16 cellular contexts compared by ENCODE assay signal in genomic region chr5:178341091-178341960, GRCh38.
A peak's percentile ranks its signal among the peaks of the same experiment; 100 is the strongest.
DNase-seq lines count a peak whose midpoint lies in the region; ATAC-seq and TF ChIP-seq lines count a peak whose summit lies in the region.
"Had no signal": no experiment of that assay in that cellular context is flagged by ENCODE, and none has a peak within 500 bp of the region (broad histone marks: within the 10 kb centered on the region; RNA-seq: fewer than 3 reads in every experiment).

No MANE protein-coding gene starts in this region.

- H3K4me1 ChIP-seq in spleen = peaks cover 0 to 12% (median 8%) of the 10 kb centered on the region in 6 donors

- no peaks in the 10 kb centered on the region for H3K4me1 Mint-ChIP-seq in activated naive CD8-positive, alpha-beta T cell treated with anti-CD3 and anti-CD28 coated beads for 36 hours
- H3K4me1 Mint-ChIP-seq in activated naive CD8-positive, alpha-beta T cell treated with anti-CD3 and anti-CD28 coated beads, Interleukin-2, amount 50 U/mL, for 24 hours = no peaks in the 10 kb centered on the region
- peaks cover 56% of the 10 kb centered on the region for H3K4me1 Mint-ChIP-seq in nephron
- no peaks in the 10 kb centered on the region for H3K4me1 Mint-ChIP-seq in activated CD4-positive, alpha-beta T cell treated with anti-CD3 and anti-CD28 coated beads, Interleukin-2, amount 10 ng/mL, durations not matched to agents 24 days and 14 days
- H3K4me1 Mint-ChIP-seq: B cell had no signal

- H3K27ac Mint-ChIP-seq in activated naive CD8-positive, alpha-beta T cell treated with anti-CD3 and anti-CD28 coated beads for 36 hours = peak overlapping the region; percentile 0
- no peak overlapping the region for H3K27ac Mint-ChIP-seq in activated naive CD8-positive, alpha-beta T cell treated with anti-CD3 and anti-CD28 coated beads, Interleukin-2, amount 50 U/mL, for 24 hours
- peak overlapping the region; percentile 13 to 90 (median 73) for H3K27ac Mint-ChIP-seq in nephron
- H3K27ac Mint-ChIP-seq in activated CD4-positive, alpha-beta T cell treated with anti-CD3 and anti-CD28 coated beads, Interleukin-2, amount 10 ng/mL, durations not matched to agents 24 days and 14 days = no peak overlapping the region
- H3K27ac Mint-ChIP-seq: B cell, HFFc6, IgD-negative memory B cell had no signal

- no peak overlapping the region for H3K4me3 Mint-ChIP-seq in activated naive CD8-positive, alpha-beta T cell treated with anti-CD3 and anti-CD28 coated beads for 36 hours
- no peak overlapping the region for H3K4me3 Mint-ChIP-seq in activated naive CD8-positive, alpha-beta T cell treated with anti-CD3 and anti-CD28 coated beads, Interleukin-2, amount 50 U/mL, for 24 hours
- H3K4me3 Mint-ChIP-seq in nephron = no peak overlapping the region
- no peak overlapping the region for H3K4me3 Mint-ChIP-seq in activated CD4-positive, alpha-beta T cell treated with anti-CD3 and anti-CD28 coated beads, Interleukin-2, amount 10 ng/mL, durations not matched to agents 24 days and 14 days
- H3K4me3 Mint-ChIP-seq: B cell, HFFc6, IgD-negative memory B cell had no signal

- H3K27me3 ChIP-seq in HL-60 (ENCODE audit: insufficient read depth, poor library complexity, severe bottlenecking) = no peaks in the 10 kb centered on the region
- no peaks in the 10 kb centered on the region for H3K27me3 ChIP-seq in spleen (replicated peaks in 1 of 7)

- intact Hi-C loops in spleen (cut with DNase I; ENCODE audit: low total_unique reads) = no loop called here
- intact Hi-C loops in activated CD4-positive, alpha-beta T cell treated with anti-CD3 and anti-CD28 coated beads, Interleukin-2, amount 10 ng/mL, durations not matched to agents 24 days and 14 days (cut with micrococcal nuclease) = no loop called here

- TF ChIP-seq POLR2A in spleen (IDR thresholded peaks at IDR 0.05) = no peak

- WGBS in spleen, 5 donors = 83 to 89% (median 85%) methylated on average over 18 to 19 of the region's 19 CpGs

- no peak for DNase-seq in activated naive CD8-positive, alpha-beta T cell treated with anti-CD3 and anti-CD28 coated beads for 36 hours
- no peak for DNase-seq in activated naive CD8-positive, alpha-beta T cell treated with anti-CD3 and anti-CD28 coated beads, Interleukin-2, amount 50 U/mL, for 24 hours
- DNase-seq in HL-60 (ENCODE audit: low read depth in 1 of 2, low spot score in 1 of 2) = no peak
- DNase-seq in spleen = peak; percentile 54
- no peak for DNase-seq in activated CD4-positive, alpha-beta T cell treated with anti-CD3 and anti-CD28 coated beads, Interleukin-2, amount 10 ng/mL, durations not matched to agents 24 days and 14 days
- DNase-seq: DND-41, HFFc6, Karpas-422, NCI-H1048, NCI-H1436, NCI-H2029, NCI-H345 had no signal

- no peak for ATAC-seq in activated naive CD8-positive, alpha-beta T cell treated with anti-CD3 and anti-CD28 coated beads, Interleukin-2, amount 50 U/mL, for 24 hours
- ATAC-seq in GM21825 (IDR thresholded peaks at IDR 0.05; ENCODE audit: unreplicated experiment) = no peak

- no peaks in the 10 kb centered on the region for H3K36me3 ChIP-seq in spleen

- H3K27ac ChIP-seq in HL-60 (replicated peaks) (peak overlapping the region; percentile 75), spleen (no peak overlapping the region)

- H3K36me3 Mint-ChIP-seq in activated naive CD8-positive, alpha-beta T cell treated with anti-CD3 and anti-CD28 coated beads for 36 hours = no peaks in the 10 kb centered on the region
- H3K36me3 Mint-ChIP-seq in activated naive CD8-positive, alpha-beta T cell treated with anti-CD3 and anti-CD28 coated beads, Interleukin-2, amount 50 U/mL, for 24 hours (ENCODE audit: low read depth) = no peaks in the 10 kb centered on the region
- no peaks in the 10 kb centered on the region for H3K36me3 Mint-ChIP-seq in nephron (ENCODE audit: low read depth)
- H3K36me3 Mint-ChIP-seq in activated CD4-positive, alpha-beta T cell treated with anti-CD3 and anti-CD28 coated beads, Interleukin-2, amount 10 ng/mL, durations not matched to agents 24 days and 14 days (ENCODE audit: low read depth) = no peaks in the 10 kb centered on the region
- H3K36me3 Mint-ChIP-seq: IgD-negative memory B cell had no signal

- no peaks in the 10 kb centered on the region for H3K9me3 Mint-ChIP-seq in activated naive CD8-positive, alpha-beta T cell treated with anti-CD3 and anti-CD28 coated beads for 36 hours
- no peaks in the 10 kb centered on the region for H3K9me3 Mint-ChIP-seq in activated naive CD8-positive, alpha-beta T cell treated with anti-CD3 and anti-CD28 coated beads, Interleukin-2, amount 50 U/mL, for 24 hours
- no peaks in the 10 kb centered on the region for H3K9me3 Mint-ChIP-seq in nephron
- no peaks in the 10 kb centered on the region for H3K9me3 Mint-ChIP-seq in activated CD4-positive, alpha-beta T cell treated with anti-CD3 and anti-CD28 coated beads, Interleukin-2, amount 10 ng/mL, durations not matched to agents 24 days and 14 days
- H3K9me3 Mint-ChIP-seq: IgD-negative memory B cell had no signal

- H3K4me3 ChIP-seq in HL-60 (replicated peaks; ENCODE audit: insufficient read depth, low read length) = no peak overlapping the region
- no peak overlapping the region for H3K4me3 ChIP-seq in spleen

- TF ChIP-seq CTCF in HL-60 (IDR thresholded peaks at IDR 0.05; ENCODE audit: insufficient read depth, low read length) = no peak
- no peak for TF ChIP-seq CTCF in nephron (IDR thresholded peaks at IDR 0.05; ENCODE audit: unreplicated experiment in 3 of 3)
- no peak for TF ChIP-seq CTCF in spleen (IDR thresholded peaks at IDR 0.05 in 8 of 11, conservative IDR thresholded peaks at IDR 0.05 in 3 of 11)

- no peaks in the 10 kb centered on the region for H3K27me3 Mint-ChIP-seq in activated naive CD8-positive, alpha-beta T cell treated with anti-CD3 and anti-CD28 coated beads for 36 hours
- no peaks in the 10 kb centered on the region for H3K27me3 Mint-ChIP-seq in activated naive CD8-positive, alpha-beta T cell treated with anti-CD3 and anti-CD28 coated beads, Interleukin-2, amount 50 U/mL, for 24 hours
- H3K27me3 Mint-ChIP-seq in nephron (ENCODE audit: low read depth) = peaks cover 19% of the 10 kb centered on the region
- peaks cover 2% of the 10 kb centered on the region for H3K27me3 Mint-ChIP-seq in activated CD4-positive, alpha-beta T cell treated with anti-CD3 and anti-CD28 coated beads, Interleukin-2, amount 10 ng/mL, durations not matched to agents 24 days and 14 days

- H3K9me3 ChIP-seq in spleen = no peaks in the 10 kb centered on the region

Comparison
In these comparisons a context has a peak if more than half of its experiments do, and no peak if none do; other contexts are left out.
1. H3K27ac Mint-ChIP-seq: peak in activated naive CD8-positive, alpha-beta T cell treated with anti-CD3 and anti-CD28 coated beads for 36 hours (single experiment) and nephron (3 of 3); none in activated naive CD8-positive, alpha-beta T cell treated with anti-CD3 and anti-CD28 coated beads, Interleukin-2, amount 50 U/mL, for 24 hours (single experiment) and activated CD4-positive, alpha-beta T cell treated with anti-CD3 and anti-CD28 coated beads, Interleukin-2, amount 10 ng/mL, durations not matched to agents 24 days and 14 days (single experiment).